Comparison of ENCODE assay signal across 25 cellular contexts in genomic region chr11:3684787-3685186, GRCh38. TPM values are rescaled to one million over a fixed set of nuclear protein-coding genes. Genes with fewer than 3 reads are reported as not detected.
"Had no signal": no experiment of that assay in that cellular context is flagged by ENCODE, and none has a peak within 500 bp of the region (broad histone marks: within the 10 kb centered on the region; RNA-seq: fewer than 3 reads in every experiment).

No MANE protein-coding gene starts in this region.

- H3K27me3 ChIP-seq: vagina had no signal

- ATAC-seq: lower lobe of right lung; naive thymus-derived CD4-positive, alpha-beta T cell had no signal

- H3K4me3 ChIP-seq: lower lobe of right lung, thoracic aorta, vagina had no signal

- H3K4me1 ChIP-seq: vagina had no signal

- H3K9me3 ChIP-seq: lower lobe of right lung, thoracic aorta, vagina had no signal

- H3K27ac ChIP-seq: thoracic aorta, vagina had no signal

- FAIRE-seq: bronchial epithelial cell, endometrium, frontal cortex, TTC549 had no signal

- DNase-seq: activated B cell treated with CpG ODN at 0.5 μM for 24 hours; activated CD4-positive, alpha-beta T cell treated with anti-CD3 and anti-CD28 coated beads for 4 hours; activated CD4-positive, alpha-beta T cell treated with anti-CD3 and anti-CD28 coated beads, Interleukin-2, amount 50 U/mL, for 48 hours; activated effector memory CD4-positive, alpha-beta T cell treated with anti-CD3 and anti-CD28 coated beads, Interleukin-2, amount 50 U/mL, for 16 hours; activated naive CD4-positive, alpha-beta T cell treated with anti-CD3 and anti-CD28 coated beads, Interleukin-2, amount 10 ng/mL, durations not matched to agents 7 days and 5 days; amygdala; cerebellar nuclear complex; lower lobe of right lung; naive thymus-derived CD4-positive, alpha-beta T cell; occipital lobe; retina; stimulated activated CD4-positive, alpha-beta T cell treated with anti-CD3 and anti-CD28 coated beads, Interleukin-4, amount 100 ng/mL, for 24 hours; stimulated activated naive CD4-positive, alpha-beta T cell treated with Interleukin-2 at 50 U/mL for 16 hours; T-helper 1 cell had no signal

RNA-seq across cellular contexts. Expression of gene CHRNA10, which starts 13.6 kb away (rescaled TPM):
- total RNA-seq: occipital lobe, vagina had no signal

RNA-seq across cellular contexts. Expression of gene ART1, which starts 39.9 kb away (rescaled TPM):
- total RNA-seq: activated B cell treated with CpG ODN at 0.5 μM for 24 hours; bronchial epithelial cell; epithelial cell of proximal tubule; fibroblast of lung; frontal cortex; mesenteric fat pad; naive thymus-derived CD4-positive, alpha-beta T cell; neural crest cell; thoracic aorta; vagina had no signal
- polyA plus RNA-seq: fibroblast of lung; naive thymus-derived CD4-positive, alpha-beta T cell had no signal

RNA-seq across cellular contexts. Expression of gene ART5, which starts 43.0 kb away (rescaled TPM):
- total RNA-seq: activated B cell treated with CpG ODN at 0.5 μM for 24 hours; bronchial epithelial cell; frontal cortex; mesenteric fat pad; naive thymus-derived CD4-positive, alpha-beta T cell; posterior vena cava; thoracic aorta had no signal
- polyA plus RNA-seq: fibroblast of lung; naive thymus-derived CD4-positive, alpha-beta T cell had no signal
